ENCODE assay signal across 24 cellular contexts in the genomic region with DNA sequence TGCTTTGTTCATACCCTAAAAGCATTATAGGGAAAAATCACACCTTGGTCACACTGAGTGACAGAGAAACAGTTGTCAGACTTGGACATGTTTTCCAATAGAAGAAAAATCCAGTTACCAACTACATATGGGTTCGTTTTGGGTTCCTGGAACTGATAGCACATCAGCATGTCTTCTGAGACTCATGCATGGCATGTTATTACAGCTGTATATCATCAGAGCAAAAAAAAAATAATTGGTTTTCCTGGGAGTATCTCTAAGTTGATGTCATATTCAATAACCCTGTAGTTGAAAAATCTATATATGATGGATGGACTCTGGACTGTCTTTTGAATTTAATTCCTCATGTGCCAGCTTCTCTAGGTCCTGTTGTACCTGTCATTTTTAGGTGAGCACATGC.
"Had no signal": no experiment of that assay in that cellular context is flagged by ENCODE, and none has a peak within 500 bp of the region (broad histone marks: within the 10 kb centered on the region; RNA-seq: fewer than 3 reads in every experiment).

No MANE protein-coding gene starts in this region.

- H3K9me3 ChIP-seq: gastroesophageal sphincter, heart left ventricle, mucosa of descending colon, psoas muscle, sigmoid colon, stomach, thyroid gland had no signal

- H3K36me3 ChIP-seq: heart left ventricle, neural progenitor cell, sigmoid colon, stomach, thyroid gland had no signal

- H3K4me2 ChIP-seq: hepatocyte, neural progenitor cell had no signal

- H3K27me3 ChIP-seq: foreskin keratinocyte, gastroesophageal sphincter, heart left ventricle, hepatocyte, neural progenitor cell, sigmoid colon, stomach, thyroid gland had no signal

- DNase-seq: cerebellar nuclear complex; cortex of kidney; effector memory CD8-positive, alpha-beta T cell; erythroblast; foreskin keratinocyte; heart left ventricle; kidney; mucosa of descending colon; naive B cell; psoas muscle; right cardiac atrium; sigmoid colon; stimulated activated CD4-positive, alpha-beta T cell treated with anti-CD3 and anti-CD28 coated beads, Interleukin-2, amount 100 ng/mL, for 24 hours; stimulated activated CD4-positive, alpha-beta T cell treated with anti-CD3 and anti-CD28 coated beads, Interleukin-4, amount 100 ng/mL, for 24 hours; stimulated activated naive CD4-positive, alpha-beta T cell treated with Interleukin-2 at 50 U/mL for 16 hours; stomach; thyroid gland; trophoblast cell had no signal

- H3K4me1 ChIP-seq: foreskin keratinocyte, gastroesophageal sphincter, heart left ventricle, psoas muscle, sigmoid colon, thyroid gland had no signal

- H3K27ac ChIP-seq: foreskin keratinocyte, gastroesophageal sphincter, heart left ventricle, hepatocyte, neural progenitor cell, psoas muscle, sigmoid colon, stomach, thyroid gland had no signal

- H2AFZ ChIP-seq: hepatocyte, neural progenitor cell had no signal

- H3K4me3 ChIP-seq: gastroesophageal sphincter, heart left ventricle, hepatocyte, lung, mucosa of descending colon, neural progenitor cell, psoas muscle, sigmoid colon, stomach, thyroid gland had no signal

- H3K79me2 ChIP-seq: hepatocyte had no signal

- ATAC-seq: effector memory CD8-positive, alpha-beta T cell; foreskin keratinocyte; gastroesophageal sphincter; heart left ventricle; left lobe of liver; mucosa of descending colon; natural killer cell treated with Interleukin-12 subunit alpha and Interleukin-12 subunit beta and Interleukin-15 and Interleukin-18, amount 100 ng/mL, for 72 hours; psoas muscle; right cardiac atrium had no signal

- H3K9ac ChIP-seq: neural progenitor cell had no signal
